Comparison of ENCODE assay signal across 18 cellular contexts in genomic region chr7:1012392-1013095, GRCh38. TPM values are rescaled to one million over a fixed set of nuclear protein-coding genes. Genes with fewer than 3 reads are reported as not detected.
DNase-seq lines count a peak whose midpoint lies in the region; ATAC-seq lines count a peak whose summit lies in the region.
"Had no signal": no experiment of that assay in that cellular context is flagged by ENCODE, and none has a peak within 500 bp of the region (broad histone marks: within the 10 kb centered on the region; RNA-seq: fewer than 3 reads in every experiment).

No MANE protein-coding gene starts in this region.

- peaks cover 7% of the 10 kb centered on the region for H3K4me1 Mint-ChIP-seq in activated T-helper 17 cell treated with anti-CD3 and anti-CD28 coated beads, Interleukin-2, amount 50 U/mL, for 72 hours

- H3K4ac ChIP-seq in neuronal stem cell (ENCODE audit: low read length), result no peak overlapping the region

- H3K4me2 ChIP-seq in BLaER1 (peak overlapping the region; percentile 92), neuronal stem cell (ENCODE audit: insufficient read depth, low read length, poor library complexity, severe bottlenecking) (no peak overlapping the region)
- H3K4me2 ChIP-seq: KMS-11 had no signal

- H4K91ac ChIP-seq in neuronal stem cell (ENCODE audit: low read depth, low read length, poor library complexity), result no peak overlapping the region

- H3K9me3 ChIP-seq in BLaER1 (no peaks in the 10 kb centered on the region), neuronal stem cell (replicated peaks in 1 of 2; ENCODE audit: control insufficient read depth in 2 of 2, insufficient read depth in 1 of 2, low read depth in 1 of 2, low read length in 2 of 2) (peaks cover 0 to 4% of the 10 kb centered on the region in 2 donors)
- H3K9me3 ChIP-seq: MG63 had no signal

- H3K18ac ChIP-seq in neuronal stem cell (ENCODE audit: low read length), result no peak overlapping the region

- no peak for DNase-seq in neuronal stem cell (ENCODE audit: low spot score)
- DNase-seq in NCI-H1694 treated with DMSO at 0.1 percent for 48 hours (lab: John Stamatoyannopoulos, UW), result no peak
- no peak for DNase-seq in HuH-7.5 (ENCODE audit: low spot score)
- DNase-seq in DMS153 treated with DMSO at 0.1 percent for 48 hours (lab: John Stamatoyannopoulos, UW; ENCODE audit: unreplicated experiment), result no peak
- DNase-seq: AML-193; CD8-positive, alpha-beta T cell; MG63; NCI-H1092 treated with DMSO at 0.1 percent for 48 hours; NCI-H1694; NCI-H2171; NCI-H446 treated with DMSO at 0.1 percent for 48 hours; NCI-H748 treated with DMSO at 0.1 percent for 48 hours; Right ventricle myocardium superior had no signal

- peak overlapping the region; percentile 51; the same call in 1 of the 2 replicates for H3K9ac ChIP-seq in BLaER1
- peak overlapping the region; percentile 21 for H3K9ac ChIP-seq in neuronal stem cell (ENCODE audit: low read depth, low read length, poor library complexity)
- H3K9ac ChIP-seq: KMS-11 had no signal

- peak overlapping the region; percentile 42 for H3K4me3 ChIP-seq in BLaER1
- peak overlapping the region in 1 of 2 donors; percentile 40 for H3K4me3 ChIP-seq in neuronal stem cell (ENCODE audit: low read length in 2 of 2)
- H3K4me3 ChIP-seq: MG63 had no signal

- H3K23ac ChIP-seq in neuronal stem cell (ENCODE audit: low read depth, low read length, poor library complexity), result peak overlapping the region; percentile 91

- H3K4me3 Mint-ChIP-seq in activated T-helper 17 cell treated with anti-CD3 and anti-CD28 coated beads, Interleukin-2, amount 50 U/mL, for 72 hours, result no peak overlapping the region
- H3K4me3 Mint-ChIP-seq: CD8-positive, alpha-beta T cell had no signal

- no peak overlapping the region for H2AFZ ChIP-seq in neuronal stem cell (ENCODE audit: low read length)

- no peak overlapping the region for H3K14ac ChIP-seq in neuronal stem cell (ENCODE audit: low read length)

- peaks cover 50% of the 10 kb centered on the region for H3K79me1 ChIP-seq in neuronal stem cell (ENCODE audit: low read depth, low read length)

- H3K27ac Mint-ChIP-seq in activated T-helper 17 cell treated with anti-CD3 and anti-CD28 coated beads, Interleukin-2, amount 50 U/mL, for 72 hours, result no peak overlapping the region

- no peaks in the 10 kb centered on the region for H3K27me3 Mint-ChIP-seq in activated T-helper 17 cell treated with anti-CD3 and anti-CD28 coated beads, Interleukin-2, amount 50 U/mL, for 72 hours

- peaks cover 6% of the 10 kb centered on the region for H3K36me3 Mint-ChIP-seq in activated T-helper 17 cell treated with anti-CD3 and anti-CD28 coated beads, Interleukin-2, amount 50 U/mL, for 72 hours (ENCODE audit: low read depth)

- no peak overlapping the region for H2BK15ac ChIP-seq in neuronal stem cell (ENCODE audit: low read length)

- H2BK120ac ChIP-seq in neuronal stem cell (ENCODE audit: low read depth, low read length), result no peak overlapping the region

- peaks cover 30% of the 10 kb centered on the region for H3K36me3 ChIP-seq in BLaER1
- H3K36me3 ChIP-seq in neuronal stem cell (replicated peaks in 1 of 2; ENCODE audit: control insufficient read depth in 2 of 2, insufficient read depth in 2 of 2, low read length in 2 of 2), result peaks cover 20 to 34% of the 10 kb centered on the region in 2 donors
- H3K36me3 ChIP-seq: MG63 had no signal

- peaks cover 88% of the 10 kb centered on the region for H3K4me1 ChIP-seq in BLaER1
- peaks cover 4 to 10% of the 10 kb centered on the region in 2 donors for H3K4me1 ChIP-seq in neuronal stem cell (ENCODE audit: control insufficient read depth in 2 of 2, insufficient read depth in 1 of 2, low read depth in 1 of 2, low read length in 2 of 2)

- no peak overlapping the region for H2BK12ac ChIP-seq in neuronal stem cell (ENCODE audit: low read length)

- H4K20me1 ChIP-seq in BLaER1, result peaks cover 71% of the 10 kb centered on the region

- no peak overlapping the region for H2AK5ac ChIP-seq in neuronal stem cell (ENCODE audit: low read depth, low read length)

- no peak overlapping the region for H2BK5ac ChIP-seq in neuronal stem cell (ENCODE audit: low read length)

- WGBS in neuronal stem cell (ENCODE audit: extremely low coverage in 2 of 2, insufficient read length in 2 of 2, insufficient replicate concordance in 1 of 2), 2 donors, result no CpG with 5 or more reads among the region's 44 CpGs

- H3K27me3 ChIP-seq in BLaER1 (no peaks in the 10 kb centered on the region), neuronal stem cell (ENCODE audit: control insufficient read depth in 3 of 3, insufficient read depth in 3 of 3, low read depth in 1 of 3, low read length in 3 of 3) (no peaks in the 10 kb centered on the region)
- H3K27me3 ChIP-seq: MG63 had no signal

- peak overlapping the region; percentile 43 for H4K8ac ChIP-seq in neuronal stem cell (ENCODE audit: low read depth, low read length)

- ATAC-seq in GM19397 (IDR thresholded peaks at IDR 0.05; ENCODE audit: unreplicated experiment), result peak; percentile 5
- peak; percentile 22 for ATAC-seq in activated T-helper 17 cell treated with anti-CD3 and anti-CD28 coated beads, Interleukin-2, amount 50 U/mL, for 72 hours (replicated peaks)
- ATAC-seq: SK-N-SH treated with all-trans-retinoic acid at 6 μM for 48 hours had no signal

- H3K27ac ChIP-seq in BLaER1 (peak overlapping the region; percentile 74), neuronal stem cell (replicated peaks; ENCODE audit: low read length) (no peak overlapping the region)
- H3K27ac ChIP-seq: KMS-11 had no signal

- H3K9me3 Mint-ChIP-seq in activated T-helper 17 cell treated with anti-CD3 and anti-CD28 coated beads, Interleukin-2, amount 50 U/mL, for 72 hours, result no peaks in the 10 kb centered on the region
- H3K9me3 Mint-ChIP-seq: CD8-positive, alpha-beta T cell had no signal

RNA-seq across cellular contexts. Expression of gene CYP2W1, which starts 29.6 kb away (rescaled TPM):
- not detected for total RNA-seq in activated T-helper 17 cell treated with anti-CD3 and anti-CD28 coated beads, Interleukin-2, amount 50 U/mL, for 72 hours
- polyA plus RNA-seq in neuronal stem cell (2013, experiment 1 of 2), result not detected
- polyA plus RNA-seq in neuronal stem cell (2013, experiment 2 of 2), result not detected
- total RNA-seq: CD8-positive, alpha-beta T cell; Right ventricle myocardium superior had no signal

RNA-seq across cellular contexts. Expression of gene GPR146, which starts 31.8 kb away (rescaled TPM):
- 10 to 100 TPM in 1 of 2 donors, 1 to 10 TPM in 1; 2.0 to 14.9 TPM for total RNA-seq in activated T-helper 17 cell treated with anti-CD3 and anti-CD28 coated beads, Interleukin-2, amount 50 U/mL, for 72 hours
- 1.7 TPM for polyA plus RNA-seq in neuronal stem cell (2013, experiment 1 of 2)
- 1.5 TPM for polyA plus RNA-seq in neuronal stem cell (2013, experiment 2 of 2)

RNA-seq across cellular contexts. Expression of gene COX19, which starts 37.2 kb away (rescaled TPM):
- total RNA-seq in activated T-helper 17 cell treated with anti-CD3 and anti-CD28 coated beads, Interleukin-2, amount 50 U/mL, for 72 hours, result 10 to 100 TPM; 13.7 to 20.8 TPM
- 8.7 TPM for polyA plus RNA-seq in neuronal stem cell (2013, experiment 1 of 2)
- polyA plus RNA-seq in neuronal stem cell (2013, experiment 2 of 2), result 8.9 TPM

RNA-seq across cellular contexts. Expression of gene ADAP1, which starts 58.1 kb away (rescaled TPM):
- 10 to 100 TPM in 1 of 2 donors, 1 to 10 TPM in 1; 2.3 to 23.7 TPM for total RNA-seq in activated T-helper 17 cell treated with anti-CD3 and anti-CD28 coated beads, Interleukin-2, amount 50 U/mL, for 72 hours
- polyA plus RNA-seq in neuronal stem cell (2013, experiment 1 of 2), result 0.50 TPM
- polyA plus RNA-seq in neuronal stem cell (2013, experiment 2 of 2), result 0.48 TPM
